ENCODE assay signal across 13 cellular contexts in genomic region chr15:63079938-63080626, GRCh38. TPM values are rescaled to one million over a fixed set of nuclear protein-coding genes. Genes with fewer than 3 reads are reported as not detected.
A peak's percentile ranks its signal among the peaks of the same experiment; 100 is the strongest.
DNase-seq lines count a peak whose midpoint lies in the region; TF ChIP-seq lines count a peak whose summit lies in the region.
"Had no signal": no experiment of that assay in that cellular context is flagged by ENCODE, and none has a peak within 500 bp of the region (broad histone marks: within the 10 kb centered on the region; RNA-seq: fewer than 3 reads in every experiment).

No MANE protein-coding gene starts in this region.

- 84 to 95% methylated on average over 8 to 13 of the region's 13 CpGs for WGBS in endodermal cell (ENCODE audit: insufficient coverage in 1 of 2, insufficient read length in 1 of 2), 2 experiments

- H3K27ac ChIP-seq in HUES6 (ENCODE audit: low read depth, low read length) (peak overlapping the region; percentile 27; the same call in 1 of the 2 replicates), endodermal cell (ENCODE audit: low read depth, low read length) (no peak overlapping the region)

- H3K27me3 ChIP-seq in HUES6 (ENCODE audit: control insufficient read depth, insufficient read depth, low read length) (no peaks in the 10 kb centered on the region), endodermal cell (ENCODE audit: control insufficient read depth, insufficient read depth, low read length, poor library complexity, severe bottlenecking) (no peaks in the 10 kb centered on the region)

- no peaks in the 10 kb centered on the region for H3K9me3 Mint-ChIP-seq in endodermal cell
- H3K9me3 Mint-ChIP-seq in activated T-helper 2 cell treated with anti-CD3 and anti-CD28 coated beads, Interferon-gamma antibody, Interleukin-2, Interleukin-4, amounts not matched to agents 10 μg/mL and 5 μg/mL and 100 μg/mL, durations not matched to agents 14 hours and 24 hours and 36 hours: no peaks in the 10 kb centered on the region
- H3K9me3 Mint-ChIP-seq: activated T-cell treated with anti-CD3 and anti-CD28 coated beads, Interleukin-2, amount 50 U/mL, for 4 hours had no signal

- no peak overlapping the region for H3K4me3 ChIP-seq in HUES6 (ENCODE audit: low read depth, low read length)
- H3K4me3 ChIP-seq in endodermal cell (ENCODE audit: low read length): no peak overlapping the region

- H3K9ac ChIP-seq in HUES6 (ENCODE audit: low read length): peak overlapping the region; percentile 8
- H3K9ac ChIP-seq in endodermal cell (ENCODE audit: extremely low read depth, low read length, poor library complexity, severe bottlenecking): no peak overlapping the region

- H3K4me1 Mint-ChIP-seq in endodermal cell: peaks cover 78% of the 10 kb centered on the region
- H3K4me1 Mint-ChIP-seq in activated T-helper 2 cell treated with anti-CD3 and anti-CD28 coated beads, Interferon-gamma antibody, Interleukin-2, Interleukin-4, amounts not matched to agents 10 μg/mL and 5 μg/mL and 100 μg/mL, durations not matched to agents 14 hours and 24 hours and 36 hours (ENCODE audit: low read depth): peaks cover 10% of the 10 kb centered on the region

- TF ChIP-seq CTCF in endodermal cell (conservative IDR thresholded peaks at IDR 0.05): no peak

- peak; percentile 62 for DNase-seq in A172 (ENCODE audit: low spot score)
- DNase-seq in endodermal cell: no peak
- peak; percentile 47 for DNase-seq in left kidney (ENCODE audit: low read depth, low spot score)
- DNase-seq in NCI-H510A (lab: John Stamatoyannopoulos, UW): no peak
- DNase-seq in activated gamma-delta T cell (lab: John Stamatoyannopoulos, UW): no peak
- DNase-seq in activated T-helper 2 cell treated with anti-CD3 and anti-CD28 coated beads, Interferon-gamma antibody, Interleukin-2, Interleukin-4, amounts not matched to agents 10 μg/mL and 5 μg/mL and 100 μg/mL, durations not matched to agents 14 hours and 24 hours and 36 hours (ENCODE audit: low spot score): no peak
- DNase-seq in GF-D8 (lab: John Stamatoyannopoulos, UW): no peak
- DNase-seq: activated CD4-positive, alpha-beta T cell treated with anti-CD3 and anti-CD28 coated beads for 1 hour; activated T-cell treated with anti-CD3 and anti-CD28 coated beads, Interleukin-2, amount 50 U/mL, for 4 hours; hypothalamus; NCI-H2029; NK-92 treated with Interleukin-12 subunit alpha and Interleukin-12 subunit beta, amount 100 ng/mL, for 24 hours had no signal

- peak overlapping the region; percentile 9 for H3K27ac Mint-ChIP-seq in endodermal cell
- no peak overlapping the region for H3K27ac Mint-ChIP-seq in activated T-helper 2 cell treated with anti-CD3 and anti-CD28 coated beads, Interferon-gamma antibody, Interleukin-2, Interleukin-4, amounts not matched to agents 10 μg/mL and 5 μg/mL and 100 μg/mL, durations not matched to agents 14 hours and 24 hours and 36 hours

- H3K9me3 ChIP-seq in HUES6 (ENCODE audit: control insufficient read depth, insufficient read depth, low read depth, low read length) (no peaks in the 10 kb centered on the region), endodermal cell (ENCODE audit: control insufficient read depth, low read length) (no peaks in the 10 kb centered on the region)

- intact Hi-C loops in activated T-helper 2 cell treated with anti-CD3 and anti-CD28 coated beads, Interferon-gamma antibody, Interleukin-2, Interleukin-4, amounts not matched to agents 10 μg/mL and 5 μg/mL and 100 μg/mL, durations not matched to agents 14 hours and 24 hours and 36 hours (cut with micrococcal nuclease): no loop called here

- H3K36me3 ChIP-seq in HUES6 (ENCODE audit: control insufficient read depth, insufficient read depth, low read length) (no peaks in the 10 kb centered on the region), endodermal cell (ENCODE audit: control insufficient read depth, insufficient read depth, low read length) (no peaks in the 10 kb centered on the region)

- peaks cover 76% of the 10 kb centered on the region for H3K4me1 ChIP-seq in HUES6 (ENCODE audit: control insufficient read depth, insufficient read depth, low read length)
- peaks cover 28% of the 10 kb centered on the region for H3K4me1 ChIP-seq in endodermal cell (ENCODE audit: control insufficient read depth, insufficient read depth, low read length)

- H3K27me3 Mint-ChIP-seq in endodermal cell (ENCODE audit: insufficient read depth): no peaks in the 10 kb centered on the region
- H3K27me3 Mint-ChIP-seq in activated T-helper 2 cell treated with anti-CD3 and anti-CD28 coated beads, Interferon-gamma antibody, Interleukin-2, Interleukin-4, amounts not matched to agents 10 μg/mL and 5 μg/mL and 100 μg/mL, durations not matched to agents 14 hours and 24 hours and 36 hours (ENCODE audit: low read depth): peaks cover 10% of the 10 kb centered on the region

- no peaks in the 10 kb centered on the region for H3K36me3 Mint-ChIP-seq in endodermal cell (ENCODE audit: low read depth)
- H3K36me3 Mint-ChIP-seq in activated T-helper 2 cell treated with anti-CD3 and anti-CD28 coated beads, Interferon-gamma antibody, Interleukin-2, Interleukin-4, amounts not matched to agents 10 μg/mL and 5 μg/mL and 100 μg/mL, durations not matched to agents 14 hours and 24 hours and 36 hours (ENCODE audit: low read depth): no peaks in the 10 kb centered on the region

- H3K4me3 Mint-ChIP-seq in endodermal cell: no peak overlapping the region
- no peak overlapping the region for H3K4me3 Mint-ChIP-seq in activated T-helper 2 cell treated with anti-CD3 and anti-CD28 coated beads, Interferon-gamma antibody, Interleukin-2, Interleukin-4, amounts not matched to agents 10 μg/mL and 5 μg/mL and 100 μg/mL, durations not matched to agents 14 hours and 24 hours and 36 hours (ENCODE audit: low read depth)
- H3K4me3 Mint-ChIP-seq: activated T-cell treated with anti-CD3 and anti-CD28 coated beads, Interleukin-2, amount 50 U/mL, for 4 hours had no signal

RNA-seq across cellular contexts. Expression of gene TPM1, which starts 37.5 kb away (rescaled TPM):
- total RNA-seq in A172 (2014; rRNA removed; shearing (Covaris generic)): 666 and 678 TPM in 2 replicates
- 100 to 1,000 TPM; 245 to 363 TPM for total RNA-seq in endodermal cell
- polyA plus RNA-seq in endodermal cell (2013, experiment 1 of 2): 264 TPM
- 314 TPM for polyA plus RNA-seq in endodermal cell (2013, experiment 2 of 2)
- 11.1 and 13.5 TPM in 2 replicates for total RNA-seq in activated T-helper 2 cell treated with anti-CD3 and anti-CD28 coated beads, Interferon-gamma antibody, Interleukin-2, Interleukin-4, amounts not matched to agents 10 μg/mL and 5 μg/mL and 100 μg/mL, durations not matched to agents 14 hours and 24 hours and 36 hours

RNA-seq across cellular contexts. Expression of gene LACTB, which starts 41.6 kb away (rescaled TPM):
- 20.4 and 26.5 TPM in 2 replicates for total RNA-seq in A172 (2014; rRNA removed; shearing (Covaris generic))
- 10 to 100 TPM; 13.3 to 14.9 TPM for total RNA-seq in endodermal cell
- polyA plus RNA-seq in endodermal cell (2013, experiment 1 of 2): 8.6 TPM
- 10.1 TPM for polyA plus RNA-seq in endodermal cell (2013, experiment 2 of 2)
- total RNA-seq in activated T-helper 2 cell treated with anti-CD3 and anti-CD28 coated beads, Interferon-gamma antibody, Interleukin-2, Interleukin-4, amounts not matched to agents 10 μg/mL and 5 μg/mL and 100 μg/mL, durations not matched to agents 14 hours and 24 hours and 36 hours: 23.6 and 23.8 TPM in 2 replicates

Comparison
In these comparisons a context has a peak if more than half of its experiments do, and no peak if none do; other contexts are left out.
1. DNase-seq: peak in A172 (single experiment) and left kidney (single experiment); none in endodermal cell (single experiment), NCI-H510A (single experiment), activated gamma-delta T cell (single experiment), activated T-helper 2 cell treated with anti-CD3 and anti-CD28 coated beads, Interferon-gamma antibody, Interleukin-2, Interleukin-4, amounts not matched to agents 10 μg/mL and 5 μg/mL and 100 μg/mL, durations not matched to agents 14 hours and 24 hours and 36 hours (single experiment) and GF-D8 (single experiment).
2. RNA of gene TPM1, which starts 37.5 kb away (total RNA-seq): 666 to 678 TPM in A172 and 245 to 363 TPM in endodermal cell; 11.1 to 13.5 TPM in activated T-helper 2 cell treated with anti-CD3 and anti-CD28 coated beads, Interferon-gamma antibody, Interleukin-2, Interleukin-4, amounts not matched to agents 10 μg/mL and 5 μg/mL and 100 μg/mL, durations not matched to agents 14 hours and 24 hours and 36 hours; every median in the first group is over 10 times any median in the second.